8 cellular contexts compared by ENCODE assay signal in genomic region chr7:94656925-94657731, GRCh38. TPM values are rescaled to one million over a fixed set of nuclear protein-coding genes. Genes with fewer than 3 reads are reported as not detected.
A peak's percentile ranks its signal among the peaks of the same experiment; 100 is the strongest.
DNase-seq lines count a peak whose midpoint lies in the region; ATAC-seq, FAIRE-seq and TF ChIP-seq lines count a peak whose summit lies in the region.

No MANE protein-coding gene starts in this region.

- peaks cover 26% of the 10 kb centered on the region for H3K27me3 Mint-ChIP-seq in T-helper 2 cell treated with Interferon-gamma antibody and Interleukin-4, amounts not matched to agents 5 μg/mL and 100 μg/mL, for 36 hours (ENCODE audit: low read depth)

- no peak for FAIRE-seq in GM19239 (lab: Jason Lieb, UNC)

- H3K4me1 ChIP-seq in BLaER1, result peaks cover 13% of the 10 kb centered on the region
- peaks cover 10% of the 10 kb centered on the region for H3K4me1 ChIP-seq in muscle layer of colon (ENCODE audit: insufficient read depth, low read length)
- H3K4me1 ChIP-seq in upper lobe of right lung, result peaks cover 5% of the 10 kb centered on the region

- peak overlapping the region; percentile 84 for H3K4me2 ChIP-seq in BLaER1

- peak overlapping the region; percentile 78 for H3K4me3 Mint-ChIP-seq in T-helper 2 cell treated with Interferon-gamma antibody and Interleukin-4, amounts not matched to agents 5 μg/mL and 100 μg/mL, for 36 hours

- H3K27ac ChIP-seq in BLaER1 (no peak overlapping the region), muscle layer of colon (ENCODE audit: low read depth, low read length) (peak overlapping the region; percentile 62), upper lobe of right lung (no peak overlapping the region)

- DNase-seq in HFF-Myc (ENCODE audit: extremely low read depth, low read depth), result no peak
- peak; percentile 15 for DNase-seq in T-helper 2 cell treated with Interferon-gamma antibody and Interleukin-4, amounts not matched to agents 5 μg/mL and 100 μg/mL, for 36 hours (ENCODE audit: low spot score)
- peak; percentile 52 for DNase-seq in ecto neural progenitor cell (ENCODE audit: low spot score)
- DNase-seq in upper lobe of right lung, result no peak
- no peak for DNase-seq in GM19239 (ENCODE audit: insufficient read length, low spot score)

- TF ChIP-seq CTCF in HFF-Myc (IDR thresholded peaks at IDR 0.05; ENCODE audit: low read depth, low read length, missing control alignments), result no peak
- TF ChIP-seq CTCF in upper lobe of right lung (IDR thresholded peaks at IDR 0.05), result no peak

- intact Hi-C loops in upper lobe of right lung (cut with DNase I), result no loop called here

- H3K4me3 ChIP-seq in BLaER1, result peak overlapping the region; percentile 72
- peak overlapping the region; percentile 58 for H3K4me3 ChIP-seq in HFF-Myc (replicated peaks; ENCODE audit: low read depth, low read length)
- peak overlapping the region; percentile 47 to 62 for H3K4me3 ChIP-seq in muscle layer of colon (ENCODE audit: low read depth in 1 of 2, low read length in 2 of 2)
- peak overlapping the region; percentile 58 for H3K4me3 ChIP-seq in upper lobe of right lung

- H3K9me3 ChIP-seq in BLaER1 (peaks cover 23% of the 10 kb centered on the region), muscle layer of colon (ENCODE audit: low read length) (no peaks in the 10 kb centered on the region), upper lobe of right lung (no peaks in the 10 kb centered on the region)

- no peak for ATAC-seq in upper lobe of right lung
- ATAC-seq in HG02885 (IDR thresholded peaks at IDR 0.05; ENCODE audit: poor library complexity, unreplicated experiment), result no peak

- H3K27me3 ChIP-seq in BLaER1, result peaks cover 9% of the 10 kb centered on the region
- no peaks in the 10 kb centered on the region for H3K27me3 ChIP-seq in muscle layer of colon (ENCODE audit: control insufficient read depth in 1 of 2, insufficient read depth in 2 of 2, low read length in 2 of 2)
- peaks cover 29% of the 10 kb centered on the region for H3K27me3 ChIP-seq in upper lobe of right lung

- H3K27ac Mint-ChIP-seq in T-helper 2 cell treated with Interferon-gamma antibody and Interleukin-4, amounts not matched to agents 5 μg/mL and 100 μg/mL, for 36 hours, result peak overlapping the region; percentile 56

- H3K4me1 Mint-ChIP-seq in T-helper 2 cell treated with Interferon-gamma antibody and Interleukin-4, amounts not matched to agents 5 μg/mL and 100 μg/mL, for 36 hours (ENCODE audit: low read depth), result peaks cover 15% of the 10 kb centered on the region

- no peaks in the 10 kb centered on the region for H3K36me3 Mint-ChIP-seq in T-helper 2 cell treated with Interferon-gamma antibody and Interleukin-4, amounts not matched to agents 5 μg/mL and 100 μg/mL, for 36 hours (ENCODE audit: low read depth)

- peak overlapping the region; percentile 27; the same call in 1 of the 2 replicates for H3K9ac ChIP-seq in BLaER1
- H3K9ac ChIP-seq in muscle layer of colon (ENCODE audit: low read length), result no peak overlapping the region

- no peaks in the 10 kb centered on the region for H4K20me1 ChIP-seq in BLaER1

- no peaks in the 10 kb centered on the region for H3K9me3 Mint-ChIP-seq in T-helper 2 cell treated with Interferon-gamma antibody and Interleukin-4, amounts not matched to agents 5 μg/mL and 100 μg/mL, for 36 hours

- no peaks in the 10 kb centered on the region for H3K36me3 ChIP-seq in BLaER1
- H3K36me3 ChIP-seq in muscle layer of colon (ENCODE audit: insufficient read depth, low read length), result no peaks in the 10 kb centered on the region
- H3K36me3 ChIP-seq in upper lobe of right lung, result no peaks in the 10 kb centered on the region

RNA-seq across cellular contexts. Expression of gene SGCE, which starts 1.2 kb away (rescaled TPM):
- 74.1 TPM for total RNA-seq in upper lobe of right lung

Comparison
In these comparisons a context has a peak if more than half of its experiments do, and no peak if none do; other contexts are left out.
1. DNase-seq: peak in T-helper 2 cell treated with Interferon-gamma antibody and Interleukin-4, amounts not matched to agents 5 μg/mL and 100 μg/mL, for 36 hours (single experiment) and ecto neural progenitor cell (single experiment); none in HFF-Myc (single experiment), upper lobe of right lung (single experiment) and GM19239 (single experiment).
2. Peak in every context shown above with its lines, with median percentiles within 50 percentile points of each other: H3K4me3 ChIP-seq.